Comparison of ENCODE assay signal across 22 cellular contexts in the genomic region with DNA sequence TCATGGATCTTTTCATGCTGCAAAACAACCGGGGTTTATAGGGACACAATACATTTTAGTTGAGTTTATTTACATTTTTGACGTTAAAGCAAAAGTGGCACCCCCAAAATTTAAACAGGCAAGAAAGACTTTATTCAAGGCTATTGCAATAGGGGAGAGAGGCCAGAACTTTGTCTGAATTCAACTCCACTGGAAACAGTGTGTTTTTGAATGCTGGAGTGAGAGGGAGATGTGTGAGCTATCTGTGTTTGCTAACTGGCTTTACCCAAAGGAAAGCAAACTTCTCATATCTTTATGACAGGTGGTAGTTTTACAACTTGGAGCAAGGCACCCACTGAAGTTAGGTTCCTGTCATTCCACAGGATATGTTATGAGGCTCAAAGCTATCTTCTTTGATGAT.
DNase-seq lines count a peak whose midpoint lies in the region; ATAC-seq, FAIRE-seq and TF ChIP-seq lines count a peak whose summit lies in the region.
"Had no signal": no experiment of that assay in that cellular context is flagged by ENCODE, and none has a peak within 500 bp of the region (broad histone marks: within the 10 kb centered on the region; RNA-seq: fewer than 3 reads in every experiment).

No MANE protein-coding gene starts in this region.

- H2AFZ ChIP-seq in HepG2 (ENCODE audit: low read length), result no peak overlapping the region

- H3K4me1 ChIP-seq in HepG2 (ENCODE audit: insufficient read depth, low read length) (peaks cover 77% of the 10 kb centered on the region), right lobe of liver (peaks cover 0 to 9% (median 0%) of the 10 kb centered on the region in 4 donors), endodermal cell (ENCODE audit: control insufficient read depth, insufficient read depth, low read length) (peaks cover 7% of the 10 kb centered on the region), testis (peaks cover 36% of the 10 kb centered on the region)
- H3K4me1 ChIP-seq: A549 had no signal

- 26% methylated on average over 2 of the region's 2 CpGs for WGBS in HepG2 (ENCODE audit: low lambda C conversion rate)
- 89% methylated on average over 2 of the region's 2 CpGs for WGBS in right lobe of liver (ENCODE audit: insufficient coverage, low coverage, low lambda C conversion rate, missing lambda C conversion rate)
- 95 to 100% methylated on average over 1 to 2 of the region's 2 CpGs for WGBS in endodermal cell (ENCODE audit: insufficient coverage in 1 of 2, insufficient read length in 1 of 2), 2 experiments
- WGBS in testis, 2 donors, result 65 to 87% methylated on average over 2 of the region's 2 CpGs

- H3K4me2 ChIP-seq in HepG2 (ENCODE audit: low read depth, low read length), result peak overlapping the region; percentile 61
- H3K4me2 ChIP-seq: A549, GM23338 had no signal

- DNase-seq in HepG2 (ENCODE audit: low spot score) (peak; percentile 35), right lobe of liver (no peak), endodermal cell (no peak), testis (no peak), head of caudate nucleus (no peak), hypothalamus (lab: John Stamatoyannopoulos, UW) (no peak)
- DNase-seq: AML-193; Calu3; CD4-positive, alpha-beta T cell; DMS79 treated with DMSO at 0.1 percent for 48 hours; HCEC 1CT; HFFc6 had no signal

- FAIRE-seq in HepG2 (lab: Jason Lieb, UNC), result no peak
- FAIRE-seq: A549, GM12878, H54, HTR-8/SVneo had no signal

- H3K4me3 ChIP-seq in HepG2 (replicated peaks in 1 of 3; ENCODE audit: insufficient read depth in 1 of 3, low read depth in 2 of 3, low read length in 3 of 3), result no peak overlapping the region
- H3K4me3 ChIP-seq in right lobe of liver, result no peak overlapping the region
- H3K4me3 ChIP-seq in endodermal cell (ENCODE audit: low read length), result peak overlapping the region; percentile 13
- H3K4me3 ChIP-seq in testis, result no peak overlapping the region
- H3K4me3 ChIP-seq: A549, GM12878, GM23338 had no signal

- H3K4me3 Mint-ChIP-seq in endodermal cell (no peak overlapping the region), nephron (no peak overlapping the region)
- H3K4me3 Mint-ChIP-seq: CD4-positive, alpha-beta T cell; GM23338; HFFc6; IgD-negative memory B cell had no signal

- H3K9ac ChIP-seq in HepG2 (ENCODE audit: insufficient read depth, low read depth, low read length) (0 out of 2 replicates have a peak overlapping the region, but pooled peaks have one; percentile 23), endodermal cell (ENCODE audit: extremely low read depth, low read length, poor library complexity, severe bottlenecking) (no peak overlapping the region)

- no peaks in the 10 kb centered on the region for H3K27me3 Mint-ChIP-seq in endodermal cell (ENCODE audit: insufficient read depth)
- H3K27me3 Mint-ChIP-seq in nephron (ENCODE audit: low read depth), result peaks cover 4% of the 10 kb centered on the region

- peak in 1 of 2 experiments; percentile 45; a peak in 1 of 4 replicates for TF ChIP-seq EP300 in HepG2 (IDR thresholded peaks at IDR 0.05; ENCODE audit: low read depth in 2 of 2, low read length in 2 of 2)
- 0 out of 2 replicates have a peak, but pooled peaks have one; percentile 19 for TF ChIP-seq EP300 in HepG2 (CRISPR knock-in tag; IDR thresholded peaks at IDR 0.05; ENCODE audit: borderline replicate concordance)

- H3K9me3 Mint-ChIP-seq in endodermal cell, result peaks cover 11% of the 10 kb centered on the region
- peaks cover 2% of the 10 kb centered on the region for H3K9me3 Mint-ChIP-seq in nephron
- H3K9me3 Mint-ChIP-seq: CD4-positive, alpha-beta T cell; GM23338; HFFc6; IgD-negative memory B cell had no signal

- BruUV-seq in HepG2 (replicated peaks; lab: Mats Ljungman, UMichigan), result no TSS peak

- H3K79me2 ChIP-seq in HepG2 (ENCODE audit: insufficient read depth, low read length), result no peaks in the 10 kb centered on the region

- H3K9me3 ChIP-seq in HepG2 (ENCODE audit: low read length) (no peaks in the 10 kb centered on the region; the same call in 1 of the 2 replicates), right lobe of liver (no peaks in the 10 kb centered on the region), endodermal cell (ENCODE audit: control insufficient read depth, low read length) (peaks cover 7% of the 10 kb centered on the region), testis (no peaks in the 10 kb centered on the region)
- H3K9me3 ChIP-seq: A549 had no signal

- H3K27ac ChIP-seq in HepG2 (ENCODE audit: extremely low read length, insufficient read depth, low read length) (peak overlapping the region; percentile 70), right lobe of liver (no peak overlapping the region), endodermal cell (ENCODE audit: low read depth, low read length) (no peak overlapping the region), testis (peak overlapping the region; percentile 7 to 59)
- H3K27ac ChIP-seq: 22Rv1, A549, C4-2B had no signal

- no peaks in the 10 kb centered on the region for H4K20me1 ChIP-seq in HepG2 (ENCODE audit: insufficient read depth, low read length)

- H3K36me3 Mint-ChIP-seq in endodermal cell (ENCODE audit: low read depth) (no peaks in the 10 kb centered on the region), nephron (ENCODE audit: low read depth) (no peaks in the 10 kb centered on the region)
- H3K36me3 Mint-ChIP-seq: IgD-negative memory B cell had no signal

- ATAC-seq in HepG2 (no peak), right lobe of liver (no peak), GM19397 (IDR thresholded peaks at IDR 0.05; ENCODE audit: unreplicated experiment) (no peak)
- ATAC-seq: GM12878, GM23338 had no signal

- CTCF ChIA-PET in HepG2 (lab: Yijun Ruan, JAX; ENCODE audit: low intra/inter-chr PET ratio, low total read pairs), result no interaction called here

- no peaks in the 10 kb centered on the region for H3K36me3 ChIP-seq in HepG2 (replicated peaks in 1 of 2; ENCODE audit: control insufficient read depth in 1 of 2, insufficient read depth in 2 of 2, low read length in 2 of 2)
- H3K36me3 ChIP-seq in right lobe of liver, result no peaks in the 10 kb centered on the region
- no peaks in the 10 kb centered on the region for H3K36me3 ChIP-seq in endodermal cell (ENCODE audit: control insufficient read depth, insufficient read depth, low read length)
- H3K36me3 ChIP-seq in testis (ENCODE audit: low read depth, missing control alignments), result no peaks in the 10 kb centered on the region

- POLR2A ChIA-PET in HepG2 (lab: Yijun Ruan, JAX), result interaction anchor here (0.7 to 1.8 kb wide), 3 partner anchors 8 to 48 kb away, joined by 3 to 7 read pairs (median 5); a partner anchor contains a TSS

- TF ChIP-seq POLR2A in HepG2 (IDR thresholded peaks at IDR 0.05; ENCODE audit: insufficient read depth in 1 of 2, low read depth in 2 of 2, low read length in 2 of 2) (no peak), right lobe of liver (IDR thresholded peaks at IDR 0.05) (no peak), testis (IDR thresholded peaks at IDR 0.05) (no peak)

- H3K4me1 Mint-ChIP-seq in endodermal cell, result peaks cover 17% of the 10 kb centered on the region
- H3K4me1 Mint-ChIP-seq in nephron, result peaks cover 72% of the 10 kb centered on the region
- H3K4me1 Mint-ChIP-seq: IgD-negative memory B cell had no signal

- intact Hi-C loops in HepG2 (cut with micrococcal nuclease; ENCODE audit: unreplicated experiment) (loop anchor here (1.0 to 5.0 kb wide), 2 partner anchors 206 to 438 kb away; no protein-coding TSS in a partner anchor), right lobe of liver (cut with DNase I) (loop anchor here in 1 of 2 donors (10.0 kb wide), 1 partner anchor 265 kb away; no protein-coding TSS in a partner anchor), testis (cut with DNase I; ENCODE audit: low total_unique reads) (loop anchor here (10.0 kb wide), 1 partner anchor 435 kb away; no protein-coding TSS in a partner anchor), head of caudate nucleus (cut with DNase I) (loop anchor here (10.0 kb wide), 1 partner anchor 105 kb away; no protein-coding TSS in a partner anchor)

- in situ Hi-C loops in HepG2 (cut with HindIII; ENCODE audit: extremely low pct_ligation_motif_present, low pct_unique_long_range_greater_than_20kb), result loop anchor here (10.0 kb wide), 2 partner anchors 105 to 265 kb away; no protein-coding TSS in a partner anchor

- no peak overlapping the region for H3K27ac Mint-ChIP-seq in endodermal cell
- H3K27ac Mint-ChIP-seq in nephron, result peak overlapping the region; percentile 72 to 93 (median 91)
- H3K27ac Mint-ChIP-seq: CD4-positive, alpha-beta T cell; GM23338; HFFc6; IgD-negative memory B cell had no signal

- TF ChIP-seq CTCF in HepG2 (CRISPR knock-in tag; IDR thresholded peaks at IDR 0.05) (no peak), right lobe of liver (IDR thresholded peaks at IDR 0.05) (no peak), endodermal cell (conservative IDR thresholded peaks at IDR 0.05) (no peak), nephron (IDR thresholded peaks at IDR 0.05; ENCODE audit: unreplicated experiment in 3 of 3) (no peak), testis (IDR thresholded peaks at IDR 0.05) (no peak)

- TF ChIP-seq RAD21 in HepG2 (CRISPR knock-in tag; IDR thresholded peaks at IDR 0.05), result no peak

- H3K27me3 ChIP-seq in HepG2 (ENCODE audit: control insufficient read depth in 1 of 2, insufficient read depth in 2 of 2, low read length in 2 of 2) (no peaks in the 10 kb centered on the region), right lobe of liver (no peaks in the 10 kb centered on the region), endodermal cell (ENCODE audit: control insufficient read depth, insufficient read depth, low read length, poor library complexity, severe bottlenecking) (no peaks in the 10 kb centered on the region), testis (no peaks in the 10 kb centered on the region)

TF ChIP-seq in HepG2, 621 proteins besides CTCF, POLR2A, EP300 and RAD21 (continues in another document):
- TF ChIP-seq TCF7 (IDR thresholded peaks at IDR 0.05; ENCODE audit: low read depth) (0 out of 2 replicates have a peak, but pooled peaks have one; percentile 9), ISL2 (CRISPR knock-in tag; IDR thresholded peaks at IDR 0.05) (no peak), LCORL (IDR thresholded peaks at IDR 0.05) (no peak), LCORL (CRISPR knock-in tag; IDR thresholded peaks at IDR 0.05) (0 out of 2 replicates have a peak, but pooled peaks have one; percentile 40), CENPX (CRISPR knock-in tag; IDR thresholded peaks at IDR 0.05) (no peak)
- TF ChIP-seq, protein P1, sequence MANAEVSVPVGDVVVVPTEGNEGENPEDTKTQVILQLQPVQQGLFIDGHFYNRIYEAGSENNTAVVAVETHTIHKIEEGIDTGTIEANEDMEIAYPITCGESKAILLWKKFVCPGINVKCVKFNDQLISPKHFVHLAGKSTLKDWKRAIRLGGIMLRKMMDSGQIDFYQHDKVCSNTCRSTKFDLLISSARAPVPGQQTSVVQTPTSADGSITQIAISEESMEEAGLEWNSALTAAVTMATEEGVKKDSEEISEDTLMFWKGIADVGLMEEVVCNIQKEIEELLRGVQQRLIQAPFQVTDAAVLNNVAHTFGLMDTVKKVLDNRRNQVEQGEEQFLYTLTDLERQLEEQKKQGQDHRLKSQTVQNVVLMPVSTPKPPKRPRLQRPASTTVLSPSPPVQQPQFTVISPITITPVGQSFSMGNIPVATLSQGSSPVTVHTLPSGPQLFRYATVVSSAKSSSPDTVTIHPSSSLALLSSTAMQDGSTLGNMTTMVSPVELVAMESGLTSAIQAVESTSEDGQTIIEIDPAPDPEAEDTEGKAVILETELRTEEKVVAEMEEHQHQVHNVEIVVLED (CRISPR knock-in tag; IDR thresholded peaks at IDR 0.05; ENCODE audit: borderline replicate concordance), result 0 out of 2 replicates have a peak, but pooled peaks have one; percentile 8

Comparison
In these comparisons a context has a peak if more than half of its experiments do, and no peak if none do; other contexts are left out.
1. H3K27ac ChIP-seq: peak in HepG2 (single experiment) and testis (2 of 2); none in right lobe of liver (0 of 3) and endodermal cell (single experiment).